26 cellular contexts compared by ENCODE assay signal in genomic region chr1:177940682-177941081, GRCh38. TPM values are rescaled to one million over a fixed set of nuclear protein-coding genes. Genes with fewer than 3 reads are reported as not detected.
DNase-seq lines count a peak whose midpoint lies in the region; ATAC-seq, FAIRE-seq and TF ChIP-seq lines count a peak whose summit lies in the region.
"Had no signal": no experiment of that assay in that cellular context is flagged by ENCODE, and none has a peak within 500 bp of the region (broad histone marks: within the 10 kb centered on the region; RNA-seq: fewer than 3 reads in every experiment).

No MANE protein-coding gene starts in this region.

- TF ChIP-seq RAD21 in HepG2 (CRISPR knock-in tag; IDR thresholded peaks at IDR 0.05) (no peak), K562 (CRISPR knock-in tag; conservative IDR thresholded peaks at IDR 0.05 in 1 of 2, IDR thresholded peaks at IDR 0.05 in 1 of 2) (no peak)

- H3K4me3 ChIP-seq in HepG2 (replicated peaks in 1 of 3; ENCODE audit: insufficient read depth in 1 of 3, low read depth in 2 of 3, low read length in 3 of 3), result no peak overlapping the region
- H3K4me3 ChIP-seq in right lobe of liver, result no peak overlapping the region
- H3K4me3 ChIP-seq in K562, result no peak overlapping the region
- H3K4me3 ChIP-seq: BLaER1, GM12878 had no signal

- POLR2A ChIA-PET in HepG2 (lab: Yijun Ruan, JAX), result no interaction called here
- POLR2A ChIA-PET in K562 (lab: Yijun Ruan, JAX), result no interaction called here

- DNase-seq in HepG2 (ENCODE audit: low spot score) (no peak), right lobe of liver (no peak), K562 (ENCODE audit: extremely low read depth in 1 of 4, low spot score in 3 of 4) (no peak), NCI-H510A (lab: John Stamatoyannopoulos, UW) (no peak)
- no peak for DNase-seq in stimulated activated CD4-positive, alpha-beta T cell treated with anti-CD3 and anti-CD28 coated beads, Interleukin-1b, Interleukin-23, amount 100 ng/mL, for 48 hours
- DNase-seq: 8988T; ACHN; BE2C; C1 segment of cervical spinal cord; CD4-positive, alpha-beta memory T cell; CD4-positive, CD25-positive, alpha-beta regulatory T cell; CD8-positive, alpha-beta memory T cell; COR-L47; DMS 273 treated with DMSO at 0.1 percent for 48 hours; DMS153; DMS53; DMS79; DND-41; EL; GDM1 had no signal

- no peak for FAIRE-seq in HepG2 (lab: Jason Lieb, UNC)
- FAIRE-seq in K562 (lab: Jason Lieb, UNC), result no peak
- FAIRE-seq: A204.1, GM12878, GM12892, GM18507, GM19239 had no signal

- ATAC-seq in HepG2, result no peak
- no peak for ATAC-seq in right lobe of liver
- no peak for ATAC-seq in K562
- ATAC-seq: GM12878 had no signal

- H3K36me3 ChIP-seq in HepG2 (replicated peaks in 1 of 2; ENCODE audit: control insufficient read depth in 1 of 2, insufficient read depth in 2 of 2, low read length in 2 of 2) (peaks cover 5 to 15% of the 10 kb centered on the region in 2 experiments; a peak in 3 of 5 replicates), right lobe of liver (peaks cover 0 to 100% (median 54%) of the 10 kb centered on the region in 4 donors), K562 (ENCODE audit: control insufficient read depth, insufficient read depth, low read length) (no peaks in the 10 kb centered on the region)
- H3K36me3 ChIP-seq: BE2C, BLaER1 had no signal

- H3K9me3 ChIP-seq in HepG2 (ENCODE audit: low read length), result no peaks in the 10 kb centered on the region
- no peaks in the 10 kb centered on the region for H3K9me3 ChIP-seq in right lobe of liver
- H3K9me3 ChIP-seq in K562 (replicated peaks; ENCODE audit: control insufficient read depth, insufficient read depth, low read depth, low read length), result no peaks in the 10 kb centered on the region
- H3K9me3 ChIP-seq: BE2C, BLaER1 had no signal

- no peak for TF ChIP-seq POLR2A in HepG2 (IDR thresholded peaks at IDR 0.05; ENCODE audit: insufficient read depth in 1 of 2, low read depth in 2 of 2, low read length in 2 of 2)
- no peak for TF ChIP-seq POLR2A in right lobe of liver (IDR thresholded peaks at IDR 0.05)
- no peak for TF ChIP-seq POLR2A in K562 (conservative IDR thresholded peaks at IDR 0.05)

- in situ Hi-C loops in HepG2 (cut with HindIII; ENCODE audit: extremely low pct_ligation_motif_present, low pct_unique_long_range_greater_than_20kb), result loop anchor here (25.0 kb wide), 1 partner anchor 1028 kb away; no protein-coding TSS in a partner anchor
- in situ Hi-C loops in K562 (cut with MboI), result loop anchor here (25.0 kb wide), 1 partner anchor 1378 kb away; no protein-coding TSS in a partner anchor

- H3K27me3 ChIP-seq in HepG2 (ENCODE audit: control insufficient read depth in 1 of 2, insufficient read depth in 2 of 2, low read length in 2 of 2) (no peaks in the 10 kb centered on the region), right lobe of liver (no peaks in the 10 kb centered on the region), K562 (ENCODE audit: control insufficient read depth in 2 of 2, insufficient read depth in 2 of 2, low read length in 2 of 2) (peaks cover 0 to 7% of the 10 kb centered on the region in 2 experiments; a peak in 1 of 5 replicates)
- H3K27me3 ChIP-seq: BE2C, BLaER1 had no signal

- H3K79me2 ChIP-seq in HepG2 (ENCODE audit: insufficient read depth, low read length) (no peaks in the 10 kb centered on the region), K562 (ENCODE audit: control insufficient read depth, insufficient read depth, low read length) (no peaks in the 10 kb centered on the region)

- no peak for TF ChIP-seq CTCF in HepG2 (CRISPR knock-in tag; IDR thresholded peaks at IDR 0.05)
- no peak for TF ChIP-seq CTCF in right lobe of liver (IDR thresholded peaks at IDR 0.05)
- TF ChIP-seq CTCF in K562 (IDR thresholded peaks at IDR 0.05 in 2 of 3, conservative IDR thresholded peaks at IDR 0.05 in 1 of 3; ENCODE audit: insufficient read depth in 2 of 3, low read depth in 1 of 3, low read length in 3 of 3), result no peak

- H3K4me1 ChIP-seq in HepG2 (ENCODE audit: insufficient read depth, low read length) (0 out of 2 replicates have a peak, but pooled peaks cover 1% of the 10 kb centered on the region), right lobe of liver (no peaks in the 10 kb centered on the region), K562 (replicated peaks in 1 of 2; ENCODE audit: control insufficient read depth in 2 of 2, insufficient read depth in 2 of 2, low read length in 2 of 2) (no peaks in the 10 kb centered on the region)
- H3K4me1 ChIP-seq: BE2C, BLaER1 had no signal

- intact Hi-C loops in HepG2 (cut with micrococcal nuclease; ENCODE audit: unreplicated experiment) (no loop called here), right lobe of liver (cut with DNase I) (loop anchor here in 1 of 2 donors (10.0 kb wide), 1 partner anchor 94 kb away; no protein-coding TSS in a partner anchor), K562 (cut with micrococcal nuclease) (loop anchor here (10.0 kb wide), 1 partner anchor 686 kb away; no protein-coding TSS in a partner anchor)

- H3K27ac ChIP-seq in HepG2 (ENCODE audit: extremely low read length, insufficient read depth, low read length) (no peak overlapping the region), right lobe of liver (no peak overlapping the region), K562 (ENCODE audit: extremely low read depth, low read depth, low read length) (no peak overlapping the region)
- H3K27ac ChIP-seq: BLaER1 had no signal

- H3K9me1 ChIP-seq in K562 (ENCODE audit: control insufficient read depth, insufficient read depth, low read length), result no peaks in the 10 kb centered on the region

- whole genome bisulfite sequencing in HepG2 (ENCODE audit: low lambda C conversion rate), result 76% methylated on average over 3 of the region's 3 CpGs
- WGBS in right lobe of liver (ENCODE audit: insufficient coverage, low coverage, low lambda C conversion rate, missing lambda C conversion rate), result 49% methylated on average over 3 of the region's 3 CpGs
- 0% methylated on average over 2 of the region's 3 CpGs for WGBS in K562 (ENCODE audit: insufficient coverage, low coverage, missing lambda C conversion rate)

- no peak overlapping the region for H3K9ac ChIP-seq in HepG2 (ENCODE audit: insufficient read depth, low read depth, low read length)
- H3K9ac ChIP-seq in K562 (ENCODE audit: insufficient read depth in 1 of 2, low read depth in 2 of 2, low read length in 2 of 2), result no peak overlapping the region
- H3K9ac ChIP-seq: BLaER1 had no signal

- TF ChIP-seq EP300 in HepG2 (IDR thresholded peaks at IDR 0.05; ENCODE audit: low read depth in 2 of 2, low read length in 2 of 2) (no peak), HepG2 (CRISPR knock-in tag; IDR thresholded peaks at IDR 0.05; ENCODE audit: borderline replicate concordance) (no peak), K562 (IDR thresholded peaks at IDR 0.05; ENCODE audit: low read length) (no peak)

- no peaks in the 10 kb centered on the region for H4K20me1 ChIP-seq in HepG2 (ENCODE audit: insufficient read depth, low read length)
- H4K20me1 ChIP-seq in K562 (replicated peaks; ENCODE audit: control insufficient read depth, insufficient read depth, low read length), result no peaks in the 10 kb centered on the region
- H4K20me1 ChIP-seq: BLaER1 had no signal

- H2AFZ ChIP-seq in HepG2 (ENCODE audit: low read length) (no peak overlapping the region), K562 (ENCODE audit: low read depth, low read length) (no peak overlapping the region)

- CTCF ChIA-PET in HepG2 (lab: Yijun Ruan, JAX; ENCODE audit: low intra/inter-chr PET ratio, low total read pairs) (no interaction called here), K562 (lab: Yijun Ruan, JAX; ENCODE audit: low intra/inter-chr PET ratio) (no interaction called here)

- H3K4me2 ChIP-seq in HepG2 (ENCODE audit: low read depth, low read length) (no peak overlapping the region), K562 (ENCODE audit: insufficient read depth, low read length) (no peak overlapping the region)
- H3K4me2 ChIP-seq: BLaER1 had no signal

- no TSS peak for BruUV-seq in HepG2 (replicated peaks; lab: Mats Ljungman, UMichigan)
- BruUV-seq in K562 (replicated peaks; lab: Mats Ljungman, UMichigan), result no TSS peak

RNA-seq across cellular contexts. Expression of gene SEC16B, which starts 29.2 kb away (rescaled TPM):
- 5.3 and 5.8 TPM in 2 replicates for total RNA-seq in HepG2 (2016; rRNA removed; fragmentation: Illumina TruSeq; extraction: Trizol)
- total RNA-seq in HepG2 (2016; cell fraction: cytosol; rRNA removed; fragmentation: Illumina TruSeq; extraction: Trizol; ENCODE audit: low read depth), result 0.26 and 0.61 TPM in 2 replicates
- total RNA-seq in HepG2 (2016; cell fraction: insoluble cytoplasmic fraction; rRNA removed; fragmentation: Illumina TruSeq; extraction: Trizol), result 5.5 and 5.9 TPM in 2 replicates
- 1.7 and 1.8 TPM in 2 replicates for total RNA-seq in HepG2 (2016; cell fraction: membrane; rRNA removed; fragmentation: Illumina TruSeq; extraction: Trizol)
- 4.7 and 7.1 TPM in 2 replicates for total RNA-seq in HepG2 (2016; cell fraction: nucleus; rRNA removed; fragmentation: Illumina TruSeq; extraction: Trizol)
- polyA plus RNA-seq in HepG2 (2011; rRNA removed), result 4.6 and 6.9 TPM in 2 replicates
- polyA plus RNA-seq in HepG2 (2011; cell fraction: cytosol; rRNA removed), result 2.9 and 3.8 TPM in 2 replicates
- polyA plus RNA-seq in HepG2 (2011; cell fraction: nucleus; rRNA removed), result 16.5 and 18.0 TPM in 2 replicates
- 3.5 and 6.2 TPM in 2 replicates for polyA plus RNA-seq in HepG2 (2012)
- 0.64 and 0.66 TPM in 2 replicates for polyA plus RNA-seq in HepG2 (2016; cell fraction: cytosol; fragmentation: Illumina TruSeq; extraction: Trizol; ENCODE audit: low read depth)
- 5.1 and 5.9 TPM in 2 replicates for polyA plus RNA-seq in HepG2 (2016; cell fraction: insoluble cytoplasmic fraction; fragmentation: Illumina TruSeq; extraction: Trizol; ENCODE audit: low read depth)
- 1.5 and 1.7 TPM in 2 replicates for polyA plus RNA-seq in HepG2 (2016; cell fraction: membrane; fragmentation: Illumina TruSeq; extraction: Trizol; ENCODE audit: low read depth)
- polyA plus RNA-seq in HepG2 (2016; cell fraction: nucleus; fragmentation: Illumina TruSeq; extraction: Trizol; ENCODE audit: insufficient read depth, low read depth), result 8.9 and 9.0 TPM in 2 replicates
- 0.23 and 7.7 TPM in 2 replicates for polyA minus RNA-seq in HepG2 (2011; rRNA and poly(A)+ RNA removed; ENCODE audit: low replicate concordance)
- polyA minus RNA-seq in HepG2 (2011; cell fraction: cytosol; rRNA and poly(A)+ RNA removed), result 1.5 and 1.8 TPM in 2 replicates
- polyA minus RNA-seq in HepG2 (2011; cell fraction: nucleus; rRNA and poly(A)+ RNA removed), result 9.7 and 11.6 TPM in 2 replicates
- total RNA-seq in right lobe of liver, result 10 to 100 TPM; 16.4 to 69.7 (median 39.9) TPM
- not detected in 2 replicates for total RNA-seq in K562 (2011; cell fraction: chromatin; rRNA removed; ENCODE audit: low replicate concordance)
- not detected in 2 replicates for total RNA-seq in K562 (2011; cell fraction: nucleolus; rRNA removed)
- not detected in 2 replicates for total RNA-seq in K562 (2011; cell fraction: nucleoplasm; rRNA removed)
- not detected in 2 replicates for total RNA-seq in K562 (2014; rRNA removed)
- total RNA-seq in K562 (2014; rRNA removed; fragmentation: Illumina TruSeq; extraction: Trizol), result not detected in 2 replicates
- total RNA-seq in K562 (2015; rRNA removed; fragmentation: Illumina TruSeq; extraction: Trizol), result not detected in 2 replicates
- total RNA-seq in K562 (2021), result not detected in 2 replicates
- not detected in 2 replicates for polyA plus RNA-seq in K562 (2011; rRNA removed)
- not detected in 2 replicates for polyA plus RNA-seq in K562 (2011; cell fraction: cytosol; rRNA removed)
- polyA plus RNA-seq in K562 (2011; cell fraction: nucleus; rRNA removed), result 0.06 TPM in 1 of 2 replicates, not detected in the other
- 0.04 TPM in 1 of 2 replicates, not detected in the other for polyA plus RNA-seq in K562 (2012)
- polyA plus RNA-seq in K562 (2014; fragmentation: Illumina TruSeq; extraction: Trizol), result not detected in 2 replicates
- polyA plus RNA-seq in K562 (2014; fragmentation: Nextera tagmentation; extraction: Ambion mirVana), result not detected
- polyA plus RNA-seq in K562 (2014; rRNA removed), result not detected in 2 replicates
- polyA minus RNA-seq in K562 (2011; rRNA and poly(A)+ RNA removed), result not detected in 2 replicates
- not detected in 2 replicates for polyA minus RNA-seq in K562 (2011; cell fraction: cytosol; rRNA and poly(A)+ RNA removed)
- not detected in 2 replicates for polyA minus RNA-seq in K562 (2011; cell fraction: nucleus; rRNA and poly(A)+ RNA removed)
- total RNA-seq: CD4-positive, alpha-beta memory T cell; CD4-positive, CD25-positive, alpha-beta regulatory T cell; CD8-positive, alpha-beta memory T cell had no signal
- polyA plus RNA-seq: CD4-positive, alpha-beta memory T cell; CD4-positive, CD25-positive, alpha-beta regulatory T cell; CD8-positive, alpha-beta memory T cell had no signal

Comparison
In these comparisons a context has a peak if more than half of its experiments do, and no peak if none do; other contexts are left out.
1. Of the 241 proteins assayed by ChIP-seq in both HepG2 and K562: peak only in HepG2: MAFK; only in K562: MAFG; in both: none; in neither: 239.